ENCODE assay signal across 8 cellular contexts in the genomic region with DNA sequence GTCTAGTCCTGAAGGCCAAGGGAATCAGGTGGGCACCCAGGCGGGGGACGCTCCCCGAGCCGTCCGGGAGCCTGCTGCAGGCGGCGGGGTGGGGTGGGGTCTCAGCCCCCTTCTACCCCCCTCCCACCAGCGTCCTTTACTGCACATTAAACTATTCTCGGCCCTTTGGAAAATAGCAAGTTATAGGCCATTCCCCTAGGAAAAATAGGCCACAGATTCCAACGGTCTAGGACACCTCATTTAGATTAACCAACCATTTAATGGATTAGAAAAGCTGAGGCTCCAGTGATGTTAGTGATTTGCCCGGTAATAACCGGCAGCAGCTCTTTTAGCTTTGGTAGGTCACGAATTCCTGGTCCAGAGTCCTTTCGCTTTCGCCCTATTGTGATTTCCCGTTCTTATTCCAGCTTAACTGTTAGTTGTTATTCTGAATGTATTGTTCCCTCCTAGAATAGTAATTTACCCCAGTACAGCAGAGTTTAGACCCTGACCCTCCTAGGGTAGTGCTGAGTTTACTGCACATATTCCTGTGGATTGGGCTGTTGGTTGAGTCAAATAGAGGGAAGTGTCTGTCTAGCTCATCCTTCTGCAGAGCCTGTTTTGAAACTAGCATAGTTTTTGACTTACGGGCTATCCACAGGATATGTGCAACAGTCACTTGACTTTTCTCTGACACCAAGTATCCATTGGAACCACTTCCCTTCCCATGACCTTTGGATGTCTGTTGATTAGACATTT. TPM values are rescaled to one million over a fixed set of nuclear protein-coding genes. Genes with fewer than 3 reads are reported as not detected.
A peak's percentile ranks its signal among the peaks of the same experiment; 100 is the strongest.
DNase-seq lines count a peak whose midpoint lies in the region; ATAC-seq and TF ChIP-seq lines count a peak whose summit lies in the region.

No MANE protein-coding gene starts in this region.

- H3K27me3 Mint-ChIP-seq in CD8-positive, alpha-beta memory T cell, result peaks cover 4% of the 10 kb centered on the region in 2 donors
- H3K27me3 Mint-ChIP-seq in activated T-cell treated with anti-CD3 and anti-CD28 coated beads, Interleukin-2, amount 50 U/mL, for 72 hours (ENCODE audit: low read depth), result peaks cover 8% of the 10 kb centered on the region

- H3K9me3 ChIP-seq in CD8-positive, alpha-beta memory T cell (ENCODE audit: low read length), result no peaks in the 10 kb centered on the region
- H3K9me3 ChIP-seq in osteoblast (ENCODE audit: low read depth, low read length), result no peaks in the 10 kb centered on the region

- peak overlapping the region; percentile 91 to 99 (median 95) for H3K4me3 Mint-ChIP-seq in CD8-positive, alpha-beta memory T cell
- peak overlapping the region; percentile 97 to 100 for H3K4me3 Mint-ChIP-seq in activated T-cell treated with anti-CD3 and anti-CD28 coated beads, Interleukin-2, amount 50 U/mL, for 72 hours

- H3K27me3 ChIP-seq in CD8-positive, alpha-beta memory T cell (ENCODE audit: insufficient read depth, low read length, poor library complexity, severe bottlenecking), result no peaks in the 10 kb centered on the region
- H3K27me3 ChIP-seq in osteoblast (ENCODE audit: insufficient read depth, low read length), result no peaks in the 10 kb centered on the region

- no peak for TF ChIP-seq CTCF in osteoblast (IDR thresholded peaks at IDR 0.05; ENCODE audit: extremely low read depth, low read depth, low read length)

- no peak overlapping the region for H2AFZ ChIP-seq in osteoblast (ENCODE audit: low read length)

- DNase-seq in CD8-positive, alpha-beta memory T cell, result peak in 1 of 5 donors; percentile 28
- DNase-seq in Jurkat, Clone E6-1 (ENCODE audit: low read depth, low spot score), result no peak
- DNase-seq in activated T-cell treated with anti-CD3 and anti-CD28 coated beads, Interleukin-2, amount 50 U/mL, for 72 hours, result peak in 1 of 2 donors; percentile 31
- DNase-seq in globus pallidus (ENCODE audit: low spot score) (peak; percentile 68), osteoblast (ENCODE audit: insufficient read length, low spot score, missing footprints) (peak; percentile 94), NCI-H1436 treated with DMSO at 0.1 percent for 48 hours (lab: John Stamatoyannopoulos, UW) (no peak), iPS-NIHi7 (ENCODE audit: extremely low spot score) (no peak)

- H3K36me3 Mint-ChIP-seq in CD8-positive, alpha-beta memory T cell, result peaks cover 0 to 41% (median 9%) of the 10 kb centered on the region in 3 donors
- H3K36me3 Mint-ChIP-seq in activated T-cell treated with anti-CD3 and anti-CD28 coated beads, Interleukin-2, amount 50 U/mL, for 72 hours (ENCODE audit: insufficient read depth in 2 of 2), result peaks cover 12 to 29% of the 10 kb centered on the region in 2 donors

- POLR2A ChIA-PET in CD8-positive, alpha-beta memory T cell (lab: Charles Lee), result interaction anchor here (1.0 to 1.8 kb wide), 3 partner anchors 12 to 134 kb away, joined by 3 to 13 read pairs (median 4); a partner anchor contains a TSS

- H3K4me1 ChIP-seq in CD8-positive, alpha-beta memory T cell (ENCODE audit: insufficient read depth, low read length), result peaks cover 47% of the 10 kb centered on the region
- peaks cover 38% of the 10 kb centered on the region for H3K4me1 ChIP-seq in osteoblast (ENCODE audit: insufficient read depth, low read length)

- H4K20me1 ChIP-seq in osteoblast (ENCODE audit: insufficient read depth, low read length), result peaks cover 19% of the 10 kb centered on the region

- peak overlapping the region; percentile 92 for H3K4me2 ChIP-seq in osteoblast (ENCODE audit: insufficient read depth, low read length)

- H3K9me3 Mint-ChIP-seq in CD8-positive, alpha-beta memory T cell, result no peaks in the 10 kb centered on the region
- no peaks in the 10 kb centered on the region for H3K9me3 Mint-ChIP-seq in activated T-cell treated with anti-CD3 and anti-CD28 coated beads, Interleukin-2, amount 50 U/mL, for 72 hours

- H3K27ac ChIP-seq in CD8-positive, alpha-beta memory T cell (ENCODE audit: low read depth, low read length), result peak overlapping the region; percentile 76
- H3K27ac ChIP-seq in osteoblast (ENCODE audit: low read depth, low read length), result peak overlapping the region; percentile 86

- H3K27ac Mint-ChIP-seq in CD8-positive, alpha-beta memory T cell, result peak overlapping the region; percentile 84 to 99 (median 96)
- peak overlapping the region; percentile 99 for H3K27ac Mint-ChIP-seq in activated T-cell treated with anti-CD3 and anti-CD28 coated beads, Interleukin-2, amount 50 U/mL, for 72 hours

- H3K4me3 ChIP-seq in CD8-positive, alpha-beta memory T cell (ENCODE audit: low read length), result peak overlapping the region; percentile 64
- H3K4me3 ChIP-seq in Jurkat, Clone E6-1 (ENCODE audit: low read length), result peak overlapping the region; percentile 86
- H3K4me3 ChIP-seq in osteoblast (ENCODE audit: insufficient read depth, low read length), result peak overlapping the region; percentile 88

- peaks cover 55% of the 10 kb centered on the region for H3K79me2 ChIP-seq in osteoblast (ENCODE audit: insufficient read depth, low read length)

- peak; percentile 50 for ATAC-seq in GM19395 (IDR thresholded peaks at IDR 0.05; ENCODE audit: unreplicated experiment)
- peak; percentile 70 to 72 for ATAC-seq in activated T-cell treated with anti-CD3 and anti-CD28 coated beads, Interleukin-2, amount 50 U/mL, for 72 hours (replicated peaks in 1 of 2)

- peaks cover 41 to 60% (median 56%) of the 10 kb centered on the region in 3 donors for H3K4me1 Mint-ChIP-seq in CD8-positive, alpha-beta memory T cell
- H3K4me1 Mint-ChIP-seq in activated T-cell treated with anti-CD3 and anti-CD28 coated beads, Interleukin-2, amount 50 U/mL, for 72 hours (ENCODE audit: low read depth), result peaks cover 71% of the 10 kb centered on the region

- peaks cover 8% of the 10 kb centered on the region for H3K36me3 ChIP-seq in CD8-positive, alpha-beta memory T cell (ENCODE audit: insufficient read depth, low read length)
- H3K36me3 ChIP-seq in osteoblast (ENCODE audit: insufficient read depth, low read length), result peaks cover 40% of the 10 kb centered on the region

- CTCF ChIA-PET in CD8-positive, alpha-beta memory T cell (lab: Charles Lee), result interaction anchor here (0.9 to 8.2 kb wide), 6 partner anchors 8 to 134 kb away, joined by 3 to 57 read pairs (median 4); a partner anchor contains a TSS

RNA-seq across cellular contexts. Expression of a gene that starts 0.7 kb away (rescaled TPM):
- 100 to 1,000 TPM; 122 TPM for total RNA-seq in CD8-positive, alpha-beta memory T cell
- polyA plus RNA-seq in CD8-positive, alpha-beta memory T cell, result 167 TPM
- 245 TPM for polyA plus RNA-seq in Jurkat, Clone E6-1 (2012; ENCODE audit: insufficient read depth, insufficient read length)
- total RNA-seq in activated T-cell treated with anti-CD3 and anti-CD28 coated beads, Interleukin-2, amount 50 U/mL, for 72 hours, result 100 to 1,000 TPM; 113 to 117 TPM
- total RNA-seq in osteoblast, result 149 and 177 TPM in 2 replicates

RNA-seq across cellular contexts. Expression of a gene that starts 13.6 kb away (rescaled TPM):
- total RNA-seq in CD8-positive, alpha-beta memory T cell, result 1 to 10 TPM in 1 of 2 experiments, under 1 TPM in 1; 0.93 to 1.1 TPM
- 0.60 TPM for polyA plus RNA-seq in CD8-positive, alpha-beta memory T cell
- polyA plus RNA-seq in Jurkat, Clone E6-1 (2012; ENCODE audit: insufficient read depth, insufficient read length), result not detected
- total RNA-seq in activated T-cell treated with anti-CD3 and anti-CD28 coated beads, Interleukin-2, amount 50 U/mL, for 72 hours, result 1 to 10 TPM; 6.8 to 9.5 TPM
- total RNA-seq in osteoblast, result 1.8 and 2.2 TPM in 2 replicates

RNA-seq across cellular contexts. Expression of a gene that starts 23.2 kb away (rescaled TPM):
- under 1 TPM in 1 of 2 experiments, not detected in 1; 0.07 TPM for total RNA-seq in CD8-positive, alpha-beta memory T cell
- not detected for polyA plus RNA-seq in CD8-positive, alpha-beta memory T cell
- not detected for polyA plus RNA-seq in Jurkat, Clone E6-1 (2012; ENCODE audit: insufficient read depth, insufficient read length)
- under 1 TPM; 0.21 to 0.31 TPM for total RNA-seq in activated T-cell treated with anti-CD3 and anti-CD28 coated beads, Interleukin-2, amount 50 U/mL, for 72 hours
- 0.36 and 0.59 TPM in 2 replicates for total RNA-seq in osteoblast

Comparison
In these comparisons a context has a peak if more than half of its experiments do, and no peak if none do; other contexts are left out.
1. DNase-seq: peak in globus pallidus (single experiment) and osteoblast (single experiment); none in Jurkat, Clone E6-1 (single experiment), NCI-H1436 treated with DMSO at 0.1 percent for 48 hours (single experiment) and iPS-NIHi7 (single experiment).
2. Peak in every context shown above with its lines, with median percentiles within 50 percentile points of each other: H3K4me3 ChIP-seq.